ENCODE assay signal across 8 cellular contexts in genomic region chr14:100376751-100377171, GRCh38. TPM values are rescaled to one million over a fixed set of nuclear protein-coding genes. Genes with fewer than 3 reads are reported as not detected.
DNase-seq lines count a peak whose midpoint lies in the region; ATAC-seq, FAIRE-seq and TF ChIP-seq lines count a peak whose summit lies in the region.

No MANE protein-coding gene starts in this region.

- peaks cover 7 to 26% of the 10 kb centered on the region in 2 donors for H3K4me1 ChIP-seq in adrenal gland (replicated peaks in 1 of 2)
- peaks cover 33% of the 10 kb centered on the region for H3K4me1 ChIP-seq in HepG2 (ENCODE audit: insufficient read depth, low read length)

- peak; percentile 66 for ATAC-seq in HepG2
- ATAC-seq in GM21390 (IDR thresholded peaks at IDR 0.05; ENCODE audit: unreplicated experiment): no peak

- TF ChIP-seq RAD21 in HepG2 (CRISPR knock-in tag; IDR thresholded peaks at IDR 0.05): no peak

- H3K4me3 ChIP-seq in adrenal gland (peak overlapping the region in 2 of 4 donors; percentile 71 to 79), HepG2 (replicated peaks in 1 of 3; ENCODE audit: insufficient read depth in 1 of 3, low read depth in 2 of 3, low read length in 3 of 3) (peak overlapping the region; percentile 68 to 87 (median 81))

- DNase-seq in HuH-7.5 (ENCODE audit: low spot score): peak; percentile 51
- DNase-seq in adrenal gland: peak in 1 of 7 donors; percentile 31
- DNase-seq in HepG2 (ENCODE audit: low spot score): peak; percentile 44
- no peak for DNase-seq in type B pancreatic cell (ENCODE audit: extremely low spot score, unreplicated experiment)
- no peak for DNase-seq in NCI-H1092 (lab: John Stamatoyannopoulos, UW)
- no peak for DNase-seq in NCI-H2029 (lab: John Stamatoyannopoulos, UW)

- H3K9me3 ChIP-seq in adrenal gland (replicated peaks in 1 of 3) (no peaks in the 10 kb centered on the region), HepG2 (ENCODE audit: low read length) (no peaks in the 10 kb centered on the region)

- TF ChIP-seq CTCF in C4-2B (conservative IDR thresholded peaks at IDR 0.05) (no peak), adrenal gland (IDR thresholded peaks at IDR 0.05) (peak in 2 of 6 experiments; percentile 11 to 24), HepG2 (CRISPR knock-in tag; IDR thresholded peaks at IDR 0.05) (peak; percentile 32), type B pancreatic cell (conservative IDR thresholded peaks at IDR 0.05) (peak; percentile 57)

- FAIRE-seq in HepG2 (lab: Jason Lieb, UNC): no peak

- H4K20me1 ChIP-seq in HepG2 (ENCODE audit: insufficient read depth, low read length): no peaks in the 10 kb centered on the region

- H3K4me1 Mint-ChIP-seq in type B pancreatic cell (ENCODE audit: unreplicated experiment): peaks cover 41% of the 10 kb centered on the region

- no peaks in the 10 kb centered on the region for H3K27me3 Mint-ChIP-seq in type B pancreatic cell

- 22 to 27% (median 24%) methylated on average over 7 of the region's 7 CpGs for WGBS in adrenal gland, 4 donors
- 2% methylated on average over 7 of the region's 7 CpGs for WGBS in HepG2 (ENCODE audit: low lambda C conversion rate)

- BruUV-seq in HepG2 (replicated peaks; lab: Mats Ljungman, UMichigan): TSS peak; percentile 88

- H3K27ac ChIP-seq in C4-2B (peak overlapping the region; percentile 79), adrenal gland (peak overlapping the region; percentile 51 to 95 (median 86)), HepG2 (ENCODE audit: extremely low read length, insufficient read depth, low read length) (peak overlapping the region; percentile 69)

- CTCF ChIA-PET in HepG2 (lab: Yijun Ruan, JAX; ENCODE audit: low intra/inter-chr PET ratio, low total read pairs): interaction anchor here (1.3 to 3.1 kb wide), 3 partner anchors 74 to 130 kb away, joined by 4 to 14 read pairs (median 14); no protein-coding TSS in a partner anchor

- H3K27me3 ChIP-seq in adrenal gland (no peaks in the 10 kb centered on the region), HepG2 (ENCODE audit: control insufficient read depth in 1 of 2, insufficient read depth in 2 of 2, low read length in 2 of 2) (no peaks in the 10 kb centered on the region)

- H3K36me3 ChIP-seq in adrenal gland (replicated peaks in 1 of 2) (no peaks in the 10 kb centered on the region), HepG2 (replicated peaks in 1 of 2; ENCODE audit: control insufficient read depth in 1 of 2, insufficient read depth in 2 of 2, low read length in 2 of 2) (peaks cover 4 to 7% of the 10 kb centered on the region in 2 experiments; a peak in 2 of 5 replicates)

- peaks cover 7% of the 10 kb centered on the region for H3K79me2 ChIP-seq in HepG2 (ENCODE audit: insufficient read depth, low read length)

- TF ChIP-seq EP300 in HepG2 (IDR thresholded peaks at IDR 0.05; ENCODE audit: low read depth in 2 of 2, low read length in 2 of 2) (no peak), HepG2 (CRISPR knock-in tag; IDR thresholded peaks at IDR 0.05; ENCODE audit: borderline replicate concordance) (no peak)

- peak overlapping the region; percentile 98 for H3K4me2 ChIP-seq in HepG2 (ENCODE audit: low read depth, low read length)

- H3K27ac Mint-ChIP-seq in type B pancreatic cell: peak overlapping the region; percentile 98

- peak overlapping the region; percentile 68 for H3K9ac ChIP-seq in HepG2 (ENCODE audit: insufficient read depth, low read depth, low read length)

- in situ Hi-C loops in HepG2 (cut with HindIII; ENCODE audit: extremely low pct_ligation_motif_present, low pct_unique_long_range_greater_than_20kb): loop anchor here (5.0 kb wide), 1 partner anchor 69 kb away; the partner anchor contains the start of gene SLC25A29

- TF ChIP-seq POLR2A in adrenal gland (IDR thresholded peaks at IDR 0.05) (no peak), HepG2 (IDR thresholded peaks at IDR 0.05; ENCODE audit: insufficient read depth in 1 of 2, low read depth in 2 of 2, low read length in 2 of 2) (no peak)

- H2AFZ ChIP-seq in HepG2 (ENCODE audit: low read length): peak overlapping the region; percentile 65

- H3K4me3 Mint-ChIP-seq in type B pancreatic cell: peak overlapping the region; percentile 97

- intact Hi-C loops in adrenal gland (cut with DNase I) (loop anchor here in 1 of 2 donors (10.0 kb wide), 1 partner anchor 72 kb away; the partner anchor contains the start of gene SLC25A29), HepG2 (cut with micrococcal nuclease; ENCODE audit: unreplicated experiment) (loop anchor here (1.0 to 5.0 kb wide), 3 partner anchors 54 to 105 kb away; partner anchors contain the start of gene SLC25A47)

- no peaks in the 10 kb centered on the region for H3K9me3 Mint-ChIP-seq in type B pancreatic cell

- H3K36me3 Mint-ChIP-seq in type B pancreatic cell: peaks cover 10% of the 10 kb centered on the region

- POLR2A ChIA-PET in HepG2 (lab: Yijun Ruan, JAX): interaction anchor here (1.5 kb wide), 1 partner anchor 86 kb away, joined by 6 read pairs; no protein-coding TSS in a partner anchor

TF ChIP-seq in HepG2, 621 proteins besides CTCF, POLR2A, EP300 and RAD21 (continues in another document):
- TF ChIP-seq ARHGAP35 (CRISPR knock-in tag; IDR thresholded peaks at IDR 0.05; ENCODE audit: borderline replicate concordance) (no peak), EHMT2 (IDR thresholded peaks at IDR 0.05; ENCODE audit: borderline replicate concordance, low read depth, low read length) (no peak), ZNF83 (CRISPR knock-in tag; IDR thresholded peaks at IDR 0.05; ENCODE audit: borderline replicate concordance) (no peak), ZNF263 (CRISPR knock-in tag; IDR thresholded peaks at IDR 0.05) (peak; percentile 77), GFI1 (CRISPR knock-in tag; IDR thresholded peaks at IDR 0.05; ENCODE audit: borderline replicate concordance) (0 out of 2 replicates have a peak, but pooled peaks have one; percentile 0)

RNA-seq across cellular contexts. Expression of gene WDR25, which starts 0.5 kb away (rescaled TPM):
- total RNA-seq in adrenal gland (10 to 100 TPM in 7 of 8 donors, 1 to 10 TPM in 1; 6.1 to 18.7 (median 13.0) TPM), HepG2 (2016; rRNA removed; fragmentation: Illumina TruSeq; extraction: Trizol) (4.2 and 4.6 TPM in 2 replicates), type B pancreatic cell (ENCODE audit: low replicate concordance) (9.6 and 11.3 TPM in 2 replicates)
- polyA plus RNA-seq in adrenal gland (10 to 100 TPM in 2 of 3 donors, 1 to 10 TPM in 1; 7.4 to 12.7 (median 10.5) TPM), HepG2 (2011; rRNA removed) (2.4 and 2.7 TPM in 2 replicates)
- total RNA-seq in HepG2 (2016; cell fraction: cytosol; rRNA removed; fragmentation: Illumina TruSeq; extraction: Trizol; ENCODE audit: low read depth): 4.4 and 4.8 TPM in 2 replicates
- 3.9 and 4.2 TPM in 2 replicates for total RNA-seq in HepG2 (2016; cell fraction: insoluble cytoplasmic fraction; rRNA removed; fragmentation: Illumina TruSeq; extraction: Trizol)
- 3.5 and 3.9 TPM in 2 replicates for total RNA-seq in HepG2 (2016; cell fraction: membrane; rRNA removed; fragmentation: Illumina TruSeq; extraction: Trizol)
- total RNA-seq in HepG2 (2016; cell fraction: nucleus; rRNA removed; fragmentation: Illumina TruSeq; extraction: Trizol): 2.5 and 2.6 TPM in 2 replicates
- polyA plus RNA-seq in HepG2 (2011; cell fraction: cytosol; rRNA removed): 1.7 and 2.6 TPM in 2 replicates
- 2.3 and 2.6 TPM in 2 replicates for polyA plus RNA-seq in HepG2 (2011; cell fraction: nucleus; rRNA removed)
- polyA plus RNA-seq in HepG2 (2012): 1.7 TPM in 2 replicates
- 1.4 and 2.7 TPM in 2 replicates for polyA plus RNA-seq in HepG2 (2016; cell fraction: cytosol; fragmentation: Illumina TruSeq; extraction: Trizol; ENCODE audit: low read depth)
- 4.5 and 5.6 TPM in 2 replicates for polyA plus RNA-seq in HepG2 (2016; cell fraction: insoluble cytoplasmic fraction; fragmentation: Illumina TruSeq; extraction: Trizol; ENCODE audit: low read depth)
- polyA plus RNA-seq in HepG2 (2016; cell fraction: membrane; fragmentation: Illumina TruSeq; extraction: Trizol; ENCODE audit: low read depth): 1.9 and 2.2 TPM in 2 replicates
- 3.1 and 4.3 TPM in 2 replicates for polyA plus RNA-seq in HepG2 (2016; cell fraction: nucleus; fragmentation: Illumina TruSeq; extraction: Trizol; ENCODE audit: insufficient read depth, low read depth)
- 6.6 and 21.3 TPM in 2 replicates for polyA minus RNA-seq in HepG2 (2011; rRNA and poly(A)+ RNA removed; ENCODE audit: low replicate concordance)
- 2.1 and 2.2 TPM in 2 replicates for polyA minus RNA-seq in HepG2 (2011; cell fraction: cytosol; rRNA and poly(A)+ RNA removed)
- polyA minus RNA-seq in HepG2 (2011; cell fraction: nucleus; rRNA and poly(A)+ RNA removed): 3.7 and 5.2 TPM in 2 replicates

RNA-seq across cellular contexts. Expression of gene SLC25A47, which starts 53.6 kb away (rescaled TPM):
- total RNA-seq in adrenal gland (under 1 TPM in 1 of 8 donors, not detected in 7; 0.14 TPM), HepG2 (2016; rRNA removed; fragmentation: Illumina TruSeq; extraction: Trizol) (0.87 and 1.0 TPM in 2 replicates), type B pancreatic cell (ENCODE audit: low replicate concordance) (not detected in 2 replicates)
- polyA plus RNA-seq in adrenal gland (under 1 TPM in 1 of 3 donors, not detected in 2; 0.07 TPM), HepG2 (2011; rRNA removed) (1.7 and 7.6 TPM in 2 replicates)
- total RNA-seq in HepG2 (2016; cell fraction: cytosol; rRNA removed; fragmentation: Illumina TruSeq; extraction: Trizol; ENCODE audit: low read depth): 0.71 and 1.5 TPM in 2 replicates
- total RNA-seq in HepG2 (2016; cell fraction: insoluble cytoplasmic fraction; rRNA removed; fragmentation: Illumina TruSeq; extraction: Trizol): 0.88 and 0.95 TPM in 2 replicates
- 0.53 and 1.1 TPM in 2 replicates for total RNA-seq in HepG2 (2016; cell fraction: membrane; rRNA removed; fragmentation: Illumina TruSeq; extraction: Trizol)
- 0.47 and 0.65 TPM in 2 replicates for total RNA-seq in HepG2 (2016; cell fraction: nucleus; rRNA removed; fragmentation: Illumina TruSeq; extraction: Trizol)
- polyA plus RNA-seq in HepG2 (2011; cell fraction: cytosol; rRNA removed): 3.2 and 4.5 TPM in 2 replicates
- 4.2 and 9.5 TPM in 2 replicates for polyA plus RNA-seq in HepG2 (2011; cell fraction: nucleus; rRNA removed)
- 6.6 and 11.5 TPM in 2 replicates for polyA plus RNA-seq in HepG2 (2012)
- 0.17 and 0.24 TPM in 2 replicates for polyA plus RNA-seq in HepG2 (2016; cell fraction: cytosol; fragmentation: Illumina TruSeq; extraction: Trizol; ENCODE audit: low read depth)
- polyA plus RNA-seq in HepG2 (2016; cell fraction: insoluble cytoplasmic fraction; fragmentation: Illumina TruSeq; extraction: Trizol; ENCODE audit: low read depth): 0.51 and 0.54 TPM in 2 replicates
- polyA plus RNA-seq in HepG2 (2016; cell fraction: membrane; fragmentation: Illumina TruSeq; extraction: Trizol; ENCODE audit: low read depth): 0.41 and 0.42 TPM in 2 replicates
- polyA plus RNA-seq in HepG2 (2016; cell fraction: nucleus; fragmentation: Illumina TruSeq; extraction: Trizol; ENCODE audit: insufficient read depth, low read depth): 0.53 and 0.61 TPM in 2 replicates
- 4.3 TPM in 1 of 2 replicates, not detected in the other for polyA minus RNA-seq in HepG2 (2011; rRNA and poly(A)+ RNA removed; ENCODE audit: low replicate concordance)
- 2.3 and 3.1 TPM in 2 replicates for polyA minus RNA-seq in HepG2 (2011; cell fraction: cytosol; rRNA and poly(A)+ RNA removed)
- polyA minus RNA-seq in HepG2 (2011; cell fraction: nucleus; rRNA and poly(A)+ RNA removed): 0.52 and 1.5 TPM in 2 replicates

Comparison
In these comparisons a context has a peak if more than half of its experiments do, and no peak if none do; other contexts are left out.
1. DNase-seq: peak in HuH-7.5 (single experiment) and HepG2 (single experiment); none in type B pancreatic cell (single experiment), NCI-H1092 (single experiment) and NCI-H2029 (single experiment).
2. Peak in every context shown above with its lines, with median percentiles within 50 percentile points of each other: H3K27ac ChIP-seq.